In the genomic region with DNA sequence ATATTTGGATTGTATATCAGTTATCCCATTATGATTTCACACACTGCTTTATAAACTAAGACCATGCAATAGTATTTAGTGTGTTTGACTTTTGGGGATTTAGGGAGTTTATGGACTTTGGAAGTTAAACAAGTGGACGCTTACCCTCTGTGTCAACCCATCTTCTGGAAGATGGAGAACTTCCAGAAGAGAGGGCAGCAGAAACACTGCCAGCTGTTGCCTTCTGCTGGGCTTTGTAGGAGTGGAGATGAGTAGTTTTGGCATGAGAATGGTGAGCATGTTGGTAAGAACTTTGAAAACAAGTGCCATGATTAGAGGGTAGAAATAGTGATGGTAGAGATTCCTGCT, we compare ENCODE assay signal across 1 cellular context.
TF ChIP-seq lines count a peak whose summit lies in the region.

No MANE protein-coding gene starts in this region.

TF ChIP-seq in SK-N-SH, 30 proteins besides CTCF, POLR2A, EP300 and RAD21 (continued from another document):
- TF ChIP-seq, protein P1, sequence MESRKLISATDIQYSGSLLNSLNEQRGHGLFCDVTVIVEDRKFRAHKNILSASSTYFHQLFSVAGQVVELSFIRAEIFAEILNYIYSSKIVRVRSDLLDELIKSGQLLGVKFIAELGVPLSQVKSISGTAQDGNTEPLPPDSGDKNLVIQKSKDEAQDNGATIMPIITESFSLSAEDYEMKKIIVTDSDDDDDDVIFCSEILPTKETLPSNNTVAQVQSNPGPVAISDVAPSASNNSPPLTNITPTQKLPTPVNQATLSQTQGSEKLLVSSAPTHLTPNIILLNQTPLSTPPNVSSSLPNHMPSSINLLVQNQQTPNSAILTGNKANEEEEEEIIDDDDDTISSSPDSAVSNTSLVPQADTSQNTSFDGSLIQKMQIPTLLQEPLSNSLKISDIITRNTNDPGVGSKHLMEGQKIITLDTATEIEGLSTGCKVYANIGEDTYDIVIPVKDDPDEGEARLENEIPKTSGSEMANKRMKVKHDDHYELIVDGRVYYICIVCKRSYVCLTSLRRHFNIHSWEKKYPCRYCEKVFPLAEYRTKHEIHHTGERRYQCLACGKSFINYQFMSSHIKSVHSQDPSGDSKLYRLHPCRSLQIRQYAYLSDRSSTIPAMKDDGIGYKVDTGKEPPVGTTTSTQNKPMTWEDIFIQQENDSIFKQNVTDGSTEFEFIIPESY (IDR thresholded peaks at IDR 0.05; ENCODE audit: borderline replicate concordance, low read depth), result no peak
- no peak for TF ChIP-seq SMC3 (IDR thresholded peaks at IDR 0.05; ENCODE audit: low read depth, low read length)
- TF ChIP-seq, protein P2, sequence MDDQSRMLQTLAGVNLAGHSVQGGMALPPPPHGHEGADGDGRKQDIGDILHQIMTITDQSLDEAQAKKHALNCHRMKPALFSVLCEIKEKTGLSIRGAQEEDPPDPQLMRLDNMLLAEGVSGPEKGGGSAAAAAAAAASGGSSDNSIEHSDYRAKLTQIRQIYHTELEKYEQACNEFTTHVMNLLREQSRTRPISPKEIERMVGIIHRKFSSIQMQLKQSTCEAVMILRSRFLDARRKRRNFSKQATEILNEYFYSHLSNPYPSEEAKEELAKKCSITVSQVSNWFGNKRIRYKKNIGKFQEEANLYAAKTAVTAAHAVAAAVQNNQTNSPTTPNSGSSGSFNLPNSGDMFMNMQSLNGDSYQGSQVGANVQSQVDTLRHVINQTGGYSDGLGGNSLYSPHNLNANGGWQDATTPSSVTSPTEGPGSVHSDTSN (IDR thresholded peaks at IDR 0.05), result no peak
- TF ChIP-seq RCOR1 (IDR thresholded peaks at IDR 0.05; ENCODE audit: low read length), result no peak
- no peak for TF ChIP-seq RFX5 (IDR thresholded peaks at IDR 0.05; ENCODE audit: low read length)
